1 cellular context compared by ENCODE assay signal in genomic region chr11:14644396-14645246, GRCh38.
TF ChIP-seq lines count a peak whose summit lies in the region.

No MANE protein-coding gene starts in this region.

TF ChIP-seq in K562, 482 proteins besides CTCF, POLR2A, EP300 and RAD21 (continued from another document):
- TF ChIP-seq ATF1 (CRISPR knock-in tag; IDR thresholded peaks at IDR 0.05) = no peak
- TF ChIP-seq ATF1 (tag; IDR thresholded peaks at IDR 0.05) = no peak
- TF ChIP-seq RBM25 (IDR thresholded peaks at IDR 0.05; ENCODE audit: low read depth, low read length, severe bottlenecking) = no peak
- TF ChIP-seq YBX1 (IDR thresholded peaks at IDR 0.05) = no peak
- TF ChIP-seq RFX7 (CRISPR knock-in tag; IDR thresholded peaks at IDR 0.05) = no peak
- no peak for TF ChIP-seq ATF7 (IDR thresholded peaks at IDR 0.05)
- TF ChIP-seq ARID3B (CRISPR knock-in tag; IDR thresholded peaks at IDR 0.05; ENCODE audit: borderline replicate concordance) = no peak
- no peak for TF ChIP-seq NR2C2 (CRISPR knock-in tag; IDR thresholded peaks at IDR 0.05)
- TF ChIP-seq NR2C2 (tag; IDR thresholded peaks at IDR 0.05) = no peak
- no peak for TF ChIP-seq TRIM24 (IDR thresholded peaks at IDR 0.05)
- no peak for TF ChIP-seq RBFOX2 (IDR thresholded peaks at IDR 0.05; ENCODE audit: low read depth, low read length)
- no peak for TF ChIP-seq BRF2 (IDR thresholded peaks at IDR 0.05; ENCODE audit: borderline replicate concordance, insufficient read depth, insufficient read length)
- no peak for TF ChIP-seq MAFF (IDR thresholded peaks at IDR 0.05; ENCODE audit: low read length)
- no peak for TF ChIP-seq DDX20 (tag; IDR thresholded peaks at IDR 0.05; ENCODE audit: low read depth)
- no peak for TF ChIP-seq COPS2 (conservative IDR thresholded peaks at IDR 0.05)
- TF ChIP-seq RB1 (IDR thresholded peaks at IDR 0.05; ENCODE audit: low read depth) = 0 out of 2 replicates have a peak, but pooled peaks have one; percentile 6
- TF ChIP-seq SAP30 (IDR thresholded peaks at IDR 0.05; ENCODE audit: borderline replicate concordance, insufficient read depth, low read depth, low read length, poor library complexity, severe bottlenecking) = peak; percentile 28
- peak; percentile 68; the same call in 1 of the 2 replicates for TF ChIP-seq ZFX (CRISPR knock-in tag; IDR thresholded peaks at IDR 0.05)
- TF ChIP-seq MEIS2 (IDR thresholded peaks at IDR 0.05; ENCODE audit: partially characterized antibody) = no peak
- TF ChIP-seq KLF10 (CRISPR knock-in tag; IDR thresholded peaks at IDR 0.05) = no peak
